Comparison of ENCODE assay signal across 24 cellular contexts in the genomic region with DNA sequence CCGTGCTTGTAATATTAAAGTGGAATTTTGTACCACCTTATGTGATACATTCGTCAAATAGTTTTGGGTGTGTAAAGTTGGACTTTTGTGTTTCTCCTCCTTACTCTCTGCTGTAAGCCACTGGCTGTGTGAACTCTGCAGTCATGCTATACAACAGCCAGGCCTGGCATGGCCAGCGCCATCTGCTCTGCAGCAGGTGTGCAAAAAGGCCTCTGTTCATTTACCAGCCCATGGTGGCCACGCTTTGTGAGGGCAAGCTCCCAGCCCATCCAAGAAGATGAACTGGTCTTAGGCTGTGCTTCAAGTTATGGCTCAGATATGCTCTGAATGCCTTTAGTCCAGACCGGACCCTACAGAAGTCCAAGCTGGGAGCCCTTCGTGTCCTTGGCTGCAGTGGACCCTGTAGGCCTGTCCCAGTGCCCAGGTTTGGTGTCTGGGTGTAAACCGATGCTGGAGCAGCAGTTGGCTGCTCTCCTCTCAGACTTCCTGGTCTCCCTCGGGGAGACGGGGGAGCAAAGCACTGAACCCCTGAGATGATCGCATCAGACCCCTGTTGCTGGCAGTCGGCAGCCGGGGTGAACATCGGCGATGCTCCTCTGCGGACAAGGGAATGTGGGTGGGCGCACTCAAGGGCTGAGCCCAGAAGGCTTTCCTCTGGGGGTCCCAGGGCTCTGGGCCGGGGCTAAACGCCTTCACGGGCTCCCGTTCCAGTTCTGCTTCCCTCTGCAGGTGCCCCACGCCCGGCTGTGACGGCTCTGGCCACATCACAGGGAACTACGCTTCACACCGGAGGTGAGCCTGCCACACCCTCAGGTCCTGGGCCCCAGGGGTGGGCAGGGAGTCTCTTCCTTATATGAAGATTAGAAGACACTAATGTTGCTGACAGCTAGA. TPM values are rescaled to one million over a fixed set of nuclear protein-coding genes. Genes with fewer than 3 reads are reported as not detected.
DNase-seq lines count a peak whose midpoint lies in the region; ATAC-seq, FAIRE-seq and TF ChIP-seq lines count a peak whose summit lies in the region.
"Had no signal": no experiment of that assay in that cellular context is flagged by ENCODE, and none has a peak within 500 bp of the region (broad histone marks: within the 10 kb centered on the region; RNA-seq: fewer than 3 reads in every experiment).

No MANE protein-coding gene starts in this region.

- in situ Hi-C loops in HepG2 (cut with HindIII; ENCODE audit: extremely low pct_ligation_motif_present, low pct_unique_long_range_greater_than_20kb), result no loop called here

- H3K27me3 Mint-ChIP-seq in CD8-positive, alpha-beta memory T cell, result peaks cover 3 to 18% of the 10 kb centered on the region in 2 donors
- H3K27me3 Mint-ChIP-seq in activated CD4-positive, alpha-beta memory T cell treated with anti-CD3 and anti-CD28 coated beads, Interleukin-2, amount 10 ng/mL, durations not matched to agents 7 days and 5 days, result no peaks in the 10 kb centered on the region
- H3K27me3 Mint-ChIP-seq: activated T-cell treated with anti-CD3 and anti-CD28 coated beads, Interleukin-2, amount 50 U/mL, for 24 hours had no signal

- CTCF ChIA-PET in CD8-positive, alpha-beta memory T cell (lab: Charles Lee), result no interaction called here
- CTCF ChIA-PET in activated CD4-positive, alpha-beta memory T cell treated with anti-CD3 and anti-CD28 coated beads, Interleukin-2, amount 10 ng/mL, durations not matched to agents 7 days and 5 days (lab: Charles Lee), result no interaction called here
- CTCF ChIA-PET in HepG2 (lab: Yijun Ruan, JAX; ENCODE audit: low intra/inter-chr PET ratio, low total read pairs), result no interaction called here

- no peaks in the 10 kb centered on the region for H3K36me3 Mint-ChIP-seq in CD8-positive, alpha-beta memory T cell
- H3K36me3 Mint-ChIP-seq in activated CD4-positive, alpha-beta memory T cell treated with anti-CD3 and anti-CD28 coated beads, Interleukin-2, amount 10 ng/mL, durations not matched to agents 7 days and 5 days (ENCODE audit: low read depth), result no peaks in the 10 kb centered on the region
- H3K36me3 Mint-ChIP-seq: naive B cell had no signal

- TF ChIP-seq POLR2A in HepG2 (IDR thresholded peaks at IDR 0.05; ENCODE audit: insufficient read depth in 1 of 2, low read depth in 2 of 2, low read length in 2 of 2), result no peak

- H4K20me1 ChIP-seq in HepG2 (ENCODE audit: insufficient read depth, low read length), result no peaks in the 10 kb centered on the region

- no peak overlapping the region for H3K4me2 ChIP-seq in HepG2 (ENCODE audit: low read depth, low read length)

- no peak for TF ChIP-seq RAD21 in HepG2 (CRISPR knock-in tag; IDR thresholded peaks at IDR 0.05)

- ATAC-seq in HepG2, result no peak
- no peak for ATAC-seq in HG02852 (IDR thresholded peaks at IDR 0.05; ENCODE audit: unreplicated experiment)
- ATAC-seq: right lobe of liver had no signal

- peak overlapping the region in 6 of 7 donors; percentile 30 to 62 (median 41) for H3K4me3 Mint-ChIP-seq in CD8-positive, alpha-beta memory T cell
- H3K4me3 Mint-ChIP-seq in activated CD4-positive, alpha-beta memory T cell treated with anti-CD3 and anti-CD28 coated beads, Interleukin-2, amount 10 ng/mL, durations not matched to agents 7 days and 5 days, result no peak overlapping the region
- H3K4me3 Mint-ChIP-seq: activated T-cell treated with anti-CD3 and anti-CD28 coated beads, Interleukin-2, amount 50 U/mL, for 24 hours; naive B cell had no signal

- H3K36me3 ChIP-seq in CD8-positive, alpha-beta memory T cell (ENCODE audit: insufficient read depth, low read length), result no peaks in the 10 kb centered on the region
- no peaks in the 10 kb centered on the region for H3K36me3 ChIP-seq in HepG2 (replicated peaks in 1 of 2; ENCODE audit: control insufficient read depth in 1 of 2, insufficient read depth in 2 of 2, low read length in 2 of 2)
- H3K36me3 ChIP-seq: cardiac muscle cell, ovary, right lobe of liver, suprapubic skin, vagina had no signal

- DNase-seq in activated gamma-delta T cell treated with Interleukin-2 at 50 U/mL for 16 hours (peak; percentile 22), activated gamma-delta T cell (lab: John Stamatoyannopoulos, UW) (no peak), HepG2 (ENCODE audit: low spot score) (no peak), hepatic stellate cell (ENCODE audit: low spot score) (no peak), AG08395 (ENCODE audit: low spot score) (no peak)
- DNase-seq in CD8-positive, alpha-beta memory T cell, result peak in 2 of 5 donors; percentile 12 to 41
- peak; percentile 26 for DNase-seq in activated CD4-positive, alpha-beta memory T cell treated with anti-CD3 and anti-CD28 coated beads, Interleukin-2, amount 10 ng/mL, durations not matched to agents 7 days and 5 days
- DNase-seq: activated T-cell treated with anti-CD3 and anti-CD28 coated beads, Interleukin-2, amount 50 U/mL, for 24 hours; amniotic stem cell; DMS53; foreskin melanocyte; H7; Kasumi-1; naive B cell; NCI-H187; NCI-H2227 treated with DMSO at 0.1 percent for 48 hours; NCI-H748 treated with DMSO at 0.1 percent for 48 hours; ovary had no signal

- WGBS in HepG2 (ENCODE audit: low lambda C conversion rate), result 58% methylated on average over 22 of the region's 25 CpGs

- no peaks in the 10 kb centered on the region for H3K79me2 ChIP-seq in HepG2 (ENCODE audit: insufficient read depth, low read length)

- H3K9ac ChIP-seq in HepG2 (ENCODE audit: insufficient read depth, low read depth, low read length), result no peak overlapping the region

- H3K27ac ChIP-seq in CD8-positive, alpha-beta memory T cell (ENCODE audit: low read depth, low read length), result no peak overlapping the region
- H3K27ac ChIP-seq in HepG2 (ENCODE audit: extremely low read length, insufficient read depth, low read length), result no peak overlapping the region
- H3K27ac ChIP-seq: cardiac muscle cell, ovary, right lobe of liver, suprapubic skin, vagina had no signal

- H3K27me3 ChIP-seq in CD8-positive, alpha-beta memory T cell (ENCODE audit: insufficient read depth, low read length, poor library complexity, severe bottlenecking), result no peaks in the 10 kb centered on the region
- peaks cover 17 to 78% of the 10 kb centered on the region in 2 experiments for H3K27me3 ChIP-seq in HepG2 (ENCODE audit: control insufficient read depth in 1 of 2, insufficient read depth in 2 of 2, low read length in 2 of 2)
- H3K27me3 ChIP-seq: cardiac muscle cell, ovary, right lobe of liver, vagina had no signal

- peaks cover 27 to 36% (median 30%) of the 10 kb centered on the region in 3 donors for H3K4me1 Mint-ChIP-seq in CD8-positive, alpha-beta memory T cell
- peaks cover 16% of the 10 kb centered on the region for H3K4me1 Mint-ChIP-seq in activated CD4-positive, alpha-beta memory T cell treated with anti-CD3 and anti-CD28 coated beads, Interleukin-2, amount 10 ng/mL, durations not matched to agents 7 days and 5 days

- no peak overlapping the region for H2AFZ ChIP-seq in HepG2 (ENCODE audit: low read length)

- BruUV-seq in HepG2 (replicated peaks; lab: Mats Ljungman, UMichigan), result no TSS peak

- H3K4me1 ChIP-seq in CD8-positive, alpha-beta memory T cell (ENCODE audit: insufficient read depth, low read length), result peaks cover 22% of the 10 kb centered on the region
- H3K4me1 ChIP-seq in HepG2 (ENCODE audit: insufficient read depth, low read length), result peaks cover 26% of the 10 kb centered on the region

- no peak for FAIRE-seq in HepG2 (lab: Jason Lieb, UNC)
- FAIRE-seq: keratinocyte had no signal

- H3K4me3 ChIP-seq in CD8-positive, alpha-beta memory T cell (ENCODE audit: low read length), result no peak overlapping the region
- H3K4me3 ChIP-seq in HepG2 (replicated peaks in 1 of 3; ENCODE audit: insufficient read depth in 1 of 3, low read depth in 2 of 3, low read length in 3 of 3), result no peak overlapping the region
- H3K4me3 ChIP-seq: cardiac muscle cell, ovary, right lobe of liver, suprapubic skin, vagina had no signal

- no peaks in the 10 kb centered on the region for H3K9me3 Mint-ChIP-seq in CD8-positive, alpha-beta memory T cell
- H3K9me3 Mint-ChIP-seq in activated CD4-positive, alpha-beta memory T cell treated with anti-CD3 and anti-CD28 coated beads, Interleukin-2, amount 10 ng/mL, durations not matched to agents 7 days and 5 days, result no peaks in the 10 kb centered on the region
- H3K9me3 Mint-ChIP-seq: activated T-cell treated with anti-CD3 and anti-CD28 coated beads, Interleukin-2, amount 50 U/mL, for 24 hours; naive B cell had no signal

- no peak for TF ChIP-seq EP300 in HepG2 (IDR thresholded peaks at IDR 0.05; ENCODE audit: low read depth in 2 of 2, low read length in 2 of 2)
- TF ChIP-seq EP300 in HepG2 (CRISPR knock-in tag; IDR thresholded peaks at IDR 0.05; ENCODE audit: borderline replicate concordance), result no peak

- no peak for TF ChIP-seq CTCF in HepG2 (CRISPR knock-in tag; IDR thresholded peaks at IDR 0.05)

- H3K9me3 ChIP-seq in CD8-positive, alpha-beta memory T cell (ENCODE audit: low read length), result no peaks in the 10 kb centered on the region
- H3K9me3 ChIP-seq in HepG2 (ENCODE audit: low read length), result no peaks in the 10 kb centered on the region
- H3K9me3 ChIP-seq: ovary, right lobe of liver, suprapubic skin, vagina had no signal

- intact Hi-C loops in HepG2 (cut with micrococcal nuclease; ENCODE audit: unreplicated experiment), result no loop called here

- peak overlapping the region in 5 of 8 donors; percentile 47 to 79 (median 70) for H3K27ac Mint-ChIP-seq in CD8-positive, alpha-beta memory T cell
- H3K27ac Mint-ChIP-seq in activated CD4-positive, alpha-beta memory T cell treated with anti-CD3 and anti-CD28 coated beads, Interleukin-2, amount 10 ng/mL, durations not matched to agents 7 days and 5 days, result no peak overlapping the region
- H3K27ac Mint-ChIP-seq: activated T-cell treated with anti-CD3 and anti-CD28 coated beads, Interleukin-2, amount 50 U/mL, for 24 hours had no signal

- POLR2A ChIA-PET in CD8-positive, alpha-beta memory T cell (lab: Charles Lee), result no interaction called here
- POLR2A ChIA-PET in activated CD4-positive, alpha-beta memory T cell treated with anti-CD3 and anti-CD28 coated beads, Interleukin-2, amount 10 ng/mL, durations not matched to agents 7 days and 5 days (lab: Charles Lee), result no interaction called here
- POLR2A ChIA-PET in HepG2 (lab: Yijun Ruan, JAX), result interaction anchor here (1.9 kb wide), 1 partner anchor 10 kb away, joined by 4 read pairs; no protein-coding TSS in a partner anchor

RNA-seq across cellular contexts. Expression of a gene that starts 28.6 kb away (rescaled TPM):
- total RNA-seq in CD8-positive, alpha-beta memory T cell, result 10 to 100 TPM; 36.8 to 37.4 TPM
- 58.8 TPM for polyA plus RNA-seq in CD8-positive, alpha-beta memory T cell
- total RNA-seq in activated CD4-positive, alpha-beta memory T cell treated with anti-CD3 and anti-CD28 coated beads, Interleukin-2, amount 10 ng/mL, durations not matched to agents 7 days and 5 days, result 10 to 100 TPM; 42.8 to 50.7 TPM
- 47.0 and 50.5 TPM in 2 replicates for total RNA-seq in HepG2 (2016; rRNA removed; fragmentation: Illumina TruSeq; extraction: Trizol)
- total RNA-seq in HepG2 (2016; cell fraction: cytosol; rRNA removed; fragmentation: Illumina TruSeq; extraction: Trizol; ENCODE audit: low read depth), result 5.3 and 6.4 TPM in 2 replicates
- 44.0 and 57.6 TPM in 2 replicates for total RNA-seq in HepG2 (2016; cell fraction: insoluble cytoplasmic fraction; rRNA removed; fragmentation: Illumina TruSeq; extraction: Trizol)
- total RNA-seq in HepG2 (2016; cell fraction: membrane; rRNA removed; fragmentation: Illumina TruSeq; extraction: Trizol), result 23.6 and 27.0 TPM in 2 replicates
- total RNA-seq in HepG2 (2016; cell fraction: nucleus; rRNA removed; fragmentation: Illumina TruSeq; extraction: Trizol), result 52.1 and 60.5 TPM in 2 replicates
- 66.3 and 76.9 TPM in 2 replicates for polyA plus RNA-seq in HepG2 (2011; rRNA removed)
- polyA plus RNA-seq in HepG2 (2011; cell fraction: cytosol; rRNA removed), result 40.5 and 52.8 TPM in 2 replicates
- 117 and 148 TPM in 2 replicates for polyA plus RNA-seq in HepG2 (2011; cell fraction: nucleus; rRNA removed)
- 58.6 and 62.1 TPM in 2 replicates for polyA plus RNA-seq in HepG2 (2012)
- 1.5 and 2.4 TPM in 2 replicates for polyA plus RNA-seq in HepG2 (2016; cell fraction: cytosol; fragmentation: Illumina TruSeq; extraction: Trizol; ENCODE audit: low read depth)
- 41.2 and 44.9 TPM in 2 replicates for polyA plus RNA-seq in HepG2 (2016; cell fraction: insoluble cytoplasmic fraction; fragmentation: Illumina TruSeq; extraction: Trizol; ENCODE audit: low read depth)
- polyA plus RNA-seq in HepG2 (2016; cell fraction: membrane; fragmentation: Illumina TruSeq; extraction: Trizol; ENCODE audit: low read depth), result 10.2 and 12.5 TPM in 2 replicates
- 134 and 146 TPM in 2 replicates for polyA plus RNA-seq in HepG2 (2016; cell fraction: nucleus; fragmentation: Illumina TruSeq; extraction: Trizol; ENCODE audit: insufficient read depth, low read depth)
- polyA minus RNA-seq in HepG2 (2011; rRNA and poly(A)+ RNA removed; ENCODE audit: low replicate concordance), result 20.0 and 41.6 TPM in 2 replicates
- 36.8 and 46.1 TPM in 2 replicates for polyA minus RNA-seq in HepG2 (2011; cell fraction: cytosol; rRNA and poly(A)+ RNA removed)
- polyA minus RNA-seq in HepG2 (2011; cell fraction: nucleus; rRNA and poly(A)+ RNA removed), result 78.9 and 107 TPM in 2 replicates

Comparison
In these comparisons a context has a peak if more than half of its experiments do, and no peak if none do; other contexts are left out.
1. DNase-seq: peak in activated gamma-delta T cell treated with Interleukin-2 at 50 U/mL for 16 hours (single experiment) and activated CD4-positive, alpha-beta memory T cell treated with anti-CD3 and anti-CD28 coated beads, Interleukin-2, amount 10 ng/mL, durations not matched to agents 7 days and 5 days (single experiment); none in activated gamma-delta T cell (single experiment), HepG2 (single experiment), hepatic stellate cell (single experiment) and AG08395 (single experiment).